In genomic region chr19:33302175-33302973, GRCh38 we compare ENCODE assay signal across 1 cellular context.
TF ChIP-seq lines count a peak whose summit lies in the region.

TSS of gene CEBPA (minus strand) at chr19:33302534. CDS start at chr19:33302414, 120 bp downstream.

TF ChIP-seq in HEK293, 187 proteins besides CTCF, POLR2A, EP300 and RAD21 (continued from another document):
- TF ChIP-seq, protein P1, sequence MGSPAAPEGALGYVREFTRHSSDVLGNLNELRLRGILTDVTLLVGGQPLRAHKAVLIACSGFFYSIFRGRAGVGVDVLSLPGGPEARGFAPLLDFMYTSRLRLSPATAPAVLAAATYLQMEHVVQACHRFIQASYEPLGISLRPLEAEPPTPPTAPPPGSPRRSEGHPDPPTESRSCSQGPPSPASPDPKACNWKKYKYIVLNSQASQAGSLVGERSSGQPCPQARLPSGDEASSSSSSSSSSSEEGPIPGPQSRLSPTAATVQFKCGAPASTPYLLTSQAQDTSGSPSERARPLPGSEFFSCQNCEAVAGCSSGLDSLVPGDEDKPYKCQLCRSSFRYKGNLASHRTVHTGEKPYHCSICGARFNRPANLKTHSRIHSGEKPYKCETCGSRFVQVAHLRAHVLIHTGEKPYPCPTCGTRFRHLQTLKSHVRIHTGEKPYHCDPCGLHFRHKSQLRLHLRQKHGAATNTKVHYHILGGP (tag by site-specific recombination; IDR thresholded peaks at IDR 0.05): no peak
- TF ChIP-seq ZNF16 (tag by site-specific recombination; IDR thresholded peaks at IDR 0.05; ENCODE audit: low read depth) (no peak), ZNF24 (tag by site-specific recombination; IDR thresholded peaks at IDR 0.05) (no peak), ZNF140 (tag by site-specific recombination; IDR thresholded peaks at IDR 0.05) (no peak), ZNF26 (tag by site-specific recombination; IDR thresholded peaks at IDR 0.05) (no peak), ZBTB20 (tag by site-specific recombination; IDR thresholded peaks at IDR 0.05) (no peak), BCL11B (tag by site-specific recombination; IDR thresholded peaks at IDR 0.05; ENCODE audit: low read depth) (no peak), IKZF3 (tag by site-specific recombination; IDR thresholded peaks at IDR 0.05) (peak; percentile 76), ZNF23 (tag by site-specific recombination; IDR thresholded peaks at IDR 0.05; ENCODE audit: borderline replicate concordance) (no peak), ZNF146 (tag by site-specific recombination; IDR thresholded peaks at IDR 0.05) (no peak; the same call in 1 of the 2 replicates), ZNF785 (tag by site-specific recombination; IDR thresholded peaks at IDR 0.05) (peak; percentile 79), SP7 (tag by site-specific recombination; IDR thresholded peaks at IDR 0.05) (no peak), ZNF704 (tag by site-specific recombination; IDR thresholded peaks at IDR 0.05) (no peak), ZNF48 (tag by site-specific recombination; IDR thresholded peaks at IDR 0.05) (no peak), SCRT1 (tag by site-specific recombination; IDR thresholded peaks at IDR 0.05; ENCODE audit: borderline replicate concordance) (no peak), ZNF133 (tag by site-specific recombination; IDR thresholded peaks at IDR 0.05) (no peak), ZBTB8A (tag by site-specific recombination; IDR thresholded peaks at IDR 0.05) (no peak; the same call in none of the 2 replicates), ZNF548 (tag by site-specific recombination; IDR thresholded peaks at IDR 0.05) (no peak), ZNF350 (tag by site-specific recombination; IDR thresholded peaks at IDR 0.05) (no peak), ZNF354C (tag by site-specific recombination; IDR thresholded peaks at IDR 0.05; ENCODE audit: borderline replicate concordance, low read depth) (no peak), ZNF37A (tag by site-specific recombination; IDR thresholded peaks at IDR 0.05) (peak; percentile 53), KLF8 (tag by site-specific recombination; IDR thresholded peaks at IDR 0.05) (peak; percentile 68), ELK4 (IDR thresholded peaks at IDR 0.05; ENCODE audit: borderline replicate concordance, low read depth, low read length) (no peak), ZSCAN18 (tag by site-specific recombination; IDR thresholded peaks at IDR 0.05) (no peak), MYNN (tag by site-specific recombination; IDR thresholded peaks at IDR 0.05; ENCODE audit: borderline replicate concordance) (no peak), YY1 (tag by site-specific recombination; IDR thresholded peaks at IDR 0.05) (peak; percentile 80; the same call in 1 of the 2 replicates), ZNF660 (tag by site-specific recombination; IDR thresholded peaks at IDR 0.05) (peak; percentile 98), ZNF610 (tag by site-specific recombination; IDR thresholded peaks at IDR 0.05; ENCODE audit: borderline replicate concordance) (no peak), ZNF433 (tag by site-specific recombination; IDR thresholded peaks at IDR 0.05; ENCODE audit: low read depth) (no peak), ZNF292 (tag by site-specific recombination; IDR thresholded peaks at IDR 0.05; ENCODE audit: borderline replicate concordance, low read depth) (no peak), ZFP3 (tag by site-specific recombination; IDR thresholded peaks at IDR 0.05; ENCODE audit: low read depth) (no peak), ZNF513 (tag by site-specific recombination; IDR thresholded peaks at IDR 0.05) (peak; percentile 52; the same call in 1 of the 2 replicates), BCL11A (tag by site-specific recombination; IDR thresholded peaks at IDR 0.05; ENCODE audit: low read depth) (no peak; the same call in 1 of the 2 replicates), ZIC2 (tag by site-specific recombination; IDR thresholded peaks at IDR 0.05) (peak; percentile 69), ZNF571 (tag by site-specific recombination; IDR thresholded peaks at IDR 0.05) (no peak)
- TF ChIP-seq, protein P2, sequence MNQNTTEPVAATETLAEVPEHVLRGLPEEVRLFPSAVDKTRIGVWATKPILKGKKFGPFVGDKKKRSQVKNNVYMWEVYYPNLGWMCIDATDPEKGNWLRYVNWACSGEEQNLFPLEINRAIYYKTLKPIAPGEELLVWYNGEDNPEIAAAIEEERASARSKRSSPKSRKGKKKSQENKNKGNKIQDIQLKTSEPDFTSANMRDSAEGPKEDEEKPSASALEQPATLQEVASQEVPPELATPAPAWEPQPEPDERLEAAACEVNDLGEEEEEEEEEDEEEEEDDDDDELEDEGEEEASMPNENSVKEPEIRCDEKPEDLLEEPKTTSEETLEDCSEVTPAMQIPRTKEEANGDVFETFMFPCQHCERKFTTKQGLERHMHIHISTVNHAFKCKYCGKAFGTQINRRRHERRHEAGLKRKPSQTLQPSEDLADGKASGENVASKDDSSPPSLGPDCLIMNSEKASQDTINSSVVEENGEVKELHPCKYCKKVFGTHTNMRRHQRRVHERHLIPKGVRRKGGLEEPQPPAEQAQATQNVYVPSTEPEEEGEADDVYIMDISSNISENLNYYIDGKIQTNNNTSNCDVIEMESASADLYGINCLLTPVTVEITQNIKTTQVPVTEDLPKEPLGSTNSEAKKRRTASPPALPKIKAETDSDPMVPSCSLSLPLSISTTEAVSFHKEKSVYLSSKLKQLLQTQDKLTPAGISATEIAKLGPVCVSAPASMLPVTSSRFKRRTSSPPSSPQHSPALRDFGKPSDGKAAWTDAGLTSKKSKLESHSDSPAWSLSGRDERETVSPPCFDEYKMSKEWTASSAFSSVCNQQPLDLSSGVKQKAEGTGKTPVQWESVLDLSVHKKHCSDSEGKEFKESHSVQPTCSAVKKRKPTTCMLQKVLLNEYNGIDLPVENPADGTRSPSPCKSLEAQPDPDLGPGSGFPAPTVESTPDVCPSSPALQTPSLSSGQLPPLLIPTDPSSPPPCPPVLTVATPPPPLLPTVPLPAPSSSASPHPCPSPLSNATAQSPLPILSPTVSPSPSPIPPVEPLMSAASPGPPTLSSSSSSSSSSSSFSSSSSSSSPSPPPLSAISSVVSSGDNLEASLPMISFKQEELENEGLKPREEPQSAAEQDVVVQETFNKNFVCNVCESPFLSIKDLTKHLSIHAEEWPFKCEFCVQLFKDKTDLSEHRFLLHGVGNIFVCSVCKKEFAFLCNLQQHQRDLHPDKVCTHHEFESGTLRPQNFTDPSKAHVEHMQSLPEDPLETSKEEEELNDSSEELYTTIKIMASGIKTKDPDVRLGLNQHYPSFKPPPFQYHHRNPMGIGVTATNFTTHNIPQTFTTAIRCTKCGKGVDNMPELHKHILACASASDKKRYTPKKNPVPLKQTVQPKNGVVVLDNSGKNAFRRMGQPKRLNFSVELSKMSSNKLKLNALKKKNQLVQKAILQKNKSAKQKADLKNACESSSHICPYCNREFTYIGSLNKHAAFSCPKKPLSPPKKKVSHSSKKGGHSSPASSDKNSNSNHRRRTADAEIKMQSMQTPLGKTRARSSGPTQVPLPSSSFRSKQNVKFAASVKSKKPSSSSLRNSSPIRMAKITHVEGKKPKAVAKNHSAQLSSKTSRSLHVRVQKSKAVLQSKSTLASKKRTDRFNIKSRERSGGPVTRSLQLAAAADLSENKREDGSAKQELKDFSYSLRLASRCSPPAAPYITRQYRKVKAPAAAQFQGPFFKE (tag by site-specific recombination; IDR thresholded peaks at IDR 0.05; ENCODE audit: borderline replicate concordance): no peak
- TF ChIP-seq, protein P3, sequence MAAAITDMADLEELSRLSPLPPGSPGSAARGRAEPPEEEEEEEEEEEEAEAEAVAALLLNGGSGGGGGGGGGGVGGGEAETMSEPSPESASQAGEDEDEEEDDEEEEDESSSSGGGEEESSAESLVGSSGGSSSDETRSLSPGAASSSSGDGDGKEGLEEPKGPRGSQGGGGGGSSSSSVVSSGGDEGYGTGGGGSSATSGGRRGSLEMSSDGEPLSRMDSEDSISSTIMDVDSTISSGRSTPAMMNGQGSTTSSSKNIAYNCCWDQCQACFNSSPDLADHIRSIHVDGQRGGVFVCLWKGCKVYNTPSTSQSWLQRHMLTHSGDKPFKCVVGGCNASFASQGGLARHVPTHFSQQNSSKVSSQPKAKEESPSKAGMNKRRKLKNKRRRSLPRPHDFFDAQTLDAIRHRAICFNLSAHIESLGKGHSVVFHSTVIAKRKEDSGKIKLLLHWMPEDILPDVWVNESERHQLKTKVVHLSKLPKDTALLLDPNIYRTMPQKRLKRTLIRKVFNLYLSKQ (tag by site-specific recombination; IDR thresholded peaks at IDR 0.05; ENCODE audit: borderline replicate concordance): no peak
- TF ChIP-seq, protein P4, sequence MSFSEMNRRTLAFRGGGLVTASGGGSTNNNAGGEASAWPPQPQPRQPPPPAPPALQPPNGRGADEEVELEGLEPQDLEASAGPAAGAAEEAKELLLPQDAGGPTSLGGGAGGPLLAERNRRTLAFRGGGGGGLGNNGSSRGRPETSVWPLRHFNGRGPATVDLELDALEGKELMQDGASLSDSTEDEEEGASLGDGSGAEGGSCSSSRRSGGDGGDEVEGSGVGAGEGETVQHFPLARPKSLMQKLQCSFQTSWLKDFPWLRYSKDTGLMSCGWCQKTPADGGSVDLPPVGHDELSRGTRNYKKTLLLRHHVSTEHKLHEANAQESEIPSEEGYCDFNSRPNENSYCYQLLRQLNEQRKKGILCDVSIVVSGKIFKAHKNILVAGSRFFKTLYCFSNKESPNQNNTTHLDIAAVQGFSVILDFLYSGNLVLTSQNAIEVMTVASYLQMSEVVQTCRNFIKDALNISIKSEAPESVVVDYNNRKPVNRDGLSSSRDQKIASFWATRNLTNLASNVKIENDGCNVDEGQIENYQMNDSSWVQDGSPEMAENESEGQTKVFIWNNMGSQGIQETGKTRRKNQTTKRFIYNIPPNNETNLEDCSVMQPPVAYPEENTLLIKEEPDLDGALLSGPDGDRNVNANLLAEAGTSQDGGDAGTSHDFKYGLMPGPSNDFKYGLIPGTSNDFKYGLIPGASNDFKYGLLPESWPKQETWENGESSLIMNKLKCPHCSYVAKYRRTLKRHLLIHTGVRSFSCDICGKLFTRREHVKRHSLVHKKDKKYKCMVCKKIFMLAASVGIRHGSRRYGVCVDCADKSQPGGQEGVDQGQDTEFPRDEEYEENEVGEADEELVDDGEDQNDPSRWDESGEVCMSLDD (tag by site-specific recombination; IDR thresholded peaks at IDR 0.05): no peak; the same call in 1 of the 2 replicates
